Comparison of ENCODE assay signal across 7 cellular contexts in genomic region chr15:64895285-64896065, GRCh38. TPM values are rescaled to one million over a fixed set of nuclear protein-coding genes. Genes with fewer than 3 reads are reported as not detected.
DNase-seq lines count a peak whose midpoint lies in the region; ATAC-seq and TF ChIP-seq lines count a peak whose summit lies in the region.

No MANE protein-coding gene starts in this region.

- H3K4me2 ChIP-seq in osteoblast (ENCODE audit: insufficient read depth, low read length), result peak overlapping the region; percentile 71

- peak; percentile 22 for ATAC-seq in GM18502 (IDR thresholded peaks at IDR 0.05; ENCODE audit: poor library complexity, unreplicated experiment)
- peak; percentile 32 for ATAC-seq in HG03571 (IDR thresholded peaks at IDR 0.05; ENCODE audit: unreplicated experiment)
- ATAC-seq in HG03095 (IDR thresholded peaks at IDR 0.05; ENCODE audit: unreplicated experiment), result no peak

- TF ChIP-seq CTCF in WERI-Rb-1 (IDR thresholded peaks at IDR 0.05; ENCODE audit: low read depth, low read length) (no peak), osteoblast (IDR thresholded peaks at IDR 0.05; ENCODE audit: extremely low read depth, low read depth, low read length) (no peak)

- H2AFZ ChIP-seq in osteoblast (ENCODE audit: low read length), result peak overlapping the region; percentile 81

- H3K36me3 ChIP-seq in WERI-Rb-1 (no peaks in the 10 kb centered on the region), osteoblast (ENCODE audit: insufficient read depth, low read length) (no peaks in the 10 kb centered on the region)

- peak overlapping the region; percentile 59 for H3K27ac ChIP-seq in WERI-Rb-1
- peak overlapping the region; percentile 74 for H3K27ac ChIP-seq in osteoblast (ENCODE audit: low read depth, low read length)

- H3K27me3 ChIP-seq in WERI-Rb-1 (ENCODE audit: insufficient read depth, low read depth, severe bottlenecking), result no peaks in the 10 kb centered on the region
- no peaks in the 10 kb centered on the region for H3K27me3 ChIP-seq in osteoblast (ENCODE audit: insufficient read depth, low read length)

- H3K4me1 ChIP-seq in osteoblast (ENCODE audit: insufficient read depth, low read length), result peaks cover 44% of the 10 kb centered on the region

- H3K9me3 ChIP-seq in WERI-Rb-1 (ENCODE audit: severe bottlenecking) (no peaks in the 10 kb centered on the region), osteoblast (ENCODE audit: low read depth, low read length) (no peaks in the 10 kb centered on the region)

- H3K4me3 ChIP-seq in WERI-Rb-1 (ENCODE audit: low read depth, low read length) (no peak overlapping the region; the same call in 1 of the 2 replicates), osteoblast (ENCODE audit: insufficient read depth, low read length) (peak overlapping the region; percentile 57)

- no peak for DNase-seq in WERI-Rb-1
- peak; percentile 48 for DNase-seq in fibroblast of gingiva (ENCODE audit: low read depth)
- DNase-seq in osteoblast (ENCODE audit: insufficient read length, low spot score, missing footprints), result no peak
- DNase-seq in NCI-H1436 (lab: John Stamatoyannopoulos, UW), result no peak

- no peaks in the 10 kb centered on the region for H4K20me1 ChIP-seq in osteoblast (ENCODE audit: insufficient read depth, low read length)

- no peaks in the 10 kb centered on the region for H3K79me2 ChIP-seq in osteoblast (ENCODE audit: insufficient read depth, low read length)

RNA-seq across cellular contexts. Expression of gene ANKDD1A, which starts 16.2 kb away (rescaled TPM):
- 3.8 and 6.2 TPM in 2 replicates for total RNA-seq in osteoblast

RNA-seq across cellular contexts. Expression of gene PLEKHO2, which starts 53.8 kb away (rescaled TPM):
- total RNA-seq in osteoblast, result 38.3 and 41.6 TPM in 2 replicates
